In genomic region chr1:1399870-1400575, GRCh38 we compare ENCODE assay signal across 8 cellular contexts. TPM values are rescaled to one million over a fixed set of nuclear protein-coding genes. Genes with fewer than 3 reads are reported as not detected.
DNase-seq lines count a peak whose midpoint lies in the region; ATAC-seq and TF ChIP-seq lines count a peak whose summit lies in the region.

No MANE protein-coding gene starts in this region.

- peaks cover 21% of the 10 kb centered on the region for H3K36me3 Mint-ChIP-seq in activated naive CD8-positive, alpha-beta T cell treated with anti-CD3 and anti-CD28 coated beads, Interleukin-2, amount 10 ng/mL, durations not matched to agents 7 days and 5 days

- peak overlapping the region; percentile 98 for H3K9ac ChIP-seq in iPS-20b (ENCODE audit: low read depth, low read length)

- H3K4me1 Mint-ChIP-seq in activated naive CD8-positive, alpha-beta T cell treated with anti-CD3 and anti-CD28 coated beads, Interleukin-2, amount 10 ng/mL, durations not matched to agents 7 days and 5 days = peaks cover 29% of the 10 kb centered on the region
- H3K4me1 Mint-ChIP-seq in stimulated activated naive CD8-positive, alpha-beta T cell treated with anti-CD3 and anti-CD28 coated beads, Interleukin-15, amount 100 ng/mL, for 72 hours = peaks cover 78% of the 10 kb centered on the region

- H3K4me3 ChIP-seq in GM12864 (ENCODE audit: low read depth, low read length) (peak overlapping the region; percentile 83), iPS-20b (ENCODE audit: low read length) (peak overlapping the region; percentile 98)

- no peaks in the 10 kb centered on the region for H3K27me3 ChIP-seq in iPS-20b (ENCODE audit: insufficient read depth, low read length)

- H3K27ac ChIP-seq in iPS-20b (ENCODE audit: low read length) = peak overlapping the region; percentile 77

- H3K9me3 Mint-ChIP-seq in activated naive CD8-positive, alpha-beta T cell treated with anti-CD3 and anti-CD28 coated beads, Interleukin-2, amount 10 ng/mL, durations not matched to agents 7 days and 5 days = no peaks in the 10 kb centered on the region
- no peaks in the 10 kb centered on the region for H3K9me3 Mint-ChIP-seq in stimulated activated naive CD8-positive, alpha-beta T cell treated with anti-CD3 and anti-CD28 coated beads, Interleukin-15, amount 100 ng/mL, for 72 hours

- H3K27ac Mint-ChIP-seq in activated naive CD8-positive, alpha-beta T cell treated with anti-CD3 and anti-CD28 coated beads, Interleukin-2, amount 10 ng/mL, durations not matched to agents 7 days and 5 days = peak overlapping the region; percentile 87
- H3K27ac Mint-ChIP-seq in stimulated activated naive CD8-positive, alpha-beta T cell treated with anti-CD3 and anti-CD28 coated beads, Interleukin-15, amount 100 ng/mL, for 72 hours = peak overlapping the region; percentile 96 to 98

- H3K27me3 Mint-ChIP-seq in activated naive CD8-positive, alpha-beta T cell treated with anti-CD3 and anti-CD28 coated beads, Interleukin-2, amount 10 ng/mL, durations not matched to agents 7 days and 5 days = no peaks in the 10 kb centered on the region
- H3K27me3 Mint-ChIP-seq in stimulated activated naive CD8-positive, alpha-beta T cell treated with anti-CD3 and anti-CD28 coated beads, Interleukin-15, amount 100 ng/mL, for 72 hours = no peaks in the 10 kb centered on the region

- no peak for TF ChIP-seq CTCF in GM12864 (IDR thresholded peaks at IDR 0.05; ENCODE audit: low read depth, low read length, missing control alignments)

- ATAC-seq in HG03439 (IDR thresholded peaks at IDR 0.05; ENCODE audit: unreplicated experiment) (peak; percentile 2), HG02885 (IDR thresholded peaks at IDR 0.05; ENCODE audit: poor library complexity, unreplicated experiment) (no peak)
- ATAC-seq in activated naive CD8-positive, alpha-beta T cell treated with anti-CD3 and anti-CD28 coated beads, Interleukin-2, amount 10 ng/mL, durations not matched to agents 7 days and 5 days (ENCODE audit: low read depth) = peak; percentile 1
- ATAC-seq in stimulated activated naive CD8-positive, alpha-beta T cell treated with anti-CD3 and anti-CD28 coated beads, Interleukin-15, amount 100 ng/mL, for 72 hours = peak; percentile 3

- H3K4me1 ChIP-seq in iPS-20b (ENCODE audit: insufficient read depth, low read length) = peaks cover 11% of the 10 kb centered on the region

- H3K9me3 ChIP-seq in iPS-20b (ENCODE audit: insufficient read depth, low read depth, low read length) = no peaks in the 10 kb centered on the region

- POLR2A ChIA-PET in activated naive CD8-positive, alpha-beta T cell treated with anti-CD3 and anti-CD28 coated beads, Interleukin-2, amount 10 ng/mL, durations not matched to agents 7 days and 5 days (lab: Charles Lee) = interaction anchor here (0.6 to 2.8 kb wide), 9 partner anchors 17 to 214 kb away, joined by 3 to 45 read pairs (median 4); partner anchors contain the start of genes ATAD3A, AURKAIP1 and UBE2J2

- peaks cover 75% of the 10 kb centered on the region for H3K36me3 ChIP-seq in iPS-20b (ENCODE audit: insufficient read depth, low read depth, low read length)

- DNase-seq in GM12864 (ENCODE audit: low read depth) (no peak), SHP77 (lab: John Stamatoyannopoulos, UW) (no peak), NCI-H2081 treated with DMSO at 0.1 percent for 48 hours (lab: John Stamatoyannopoulos, UW) (no peak)
- peak; percentile 52 for DNase-seq in activated naive CD8-positive, alpha-beta T cell treated with anti-CD3 and anti-CD28 coated beads, Interleukin-2, amount 10 ng/mL, durations not matched to agents 7 days and 5 days
- peak in 1 of 2 donors; percentile 19 for DNase-seq in stimulated activated naive CD8-positive, alpha-beta T cell treated with anti-CD3 and anti-CD28 coated beads, Interleukin-15, amount 100 ng/mL, for 72 hours

- peak overlapping the region; percentile 89 for H3K4me3 Mint-ChIP-seq in activated naive CD8-positive, alpha-beta T cell treated with anti-CD3 and anti-CD28 coated beads, Interleukin-2, amount 10 ng/mL, durations not matched to agents 7 days and 5 days
- H3K4me3 Mint-ChIP-seq in stimulated activated naive CD8-positive, alpha-beta T cell treated with anti-CD3 and anti-CD28 coated beads, Interleukin-15, amount 100 ng/mL, for 72 hours = peak overlapping the region; percentile 93 to 96

RNA-seq across cellular contexts. Expression of gene CCNL2, which starts 0.9 kb away (rescaled TPM):
- 100 to 1,000 TPM; 201 to 211 TPM for total RNA-seq in activated naive CD8-positive, alpha-beta T cell treated with anti-CD3 and anti-CD28 coated beads, Interleukin-2, amount 10 ng/mL, durations not matched to agents 7 days and 5 days

RNA-seq across cellular contexts. Expression of gene MRPL20, which starts 7.1 kb away (rescaled TPM):
- total RNA-seq in activated naive CD8-positive, alpha-beta T cell treated with anti-CD3 and anti-CD28 coated beads, Interleukin-2, amount 10 ng/mL, durations not matched to agents 7 days and 5 days = 100 to 1,000 TPM in 1 of 2 experiments, 10 to 100 TPM in 1; 98.6 to 101 TPM

RNA-seq across cellular contexts. Expression of gene ANKRD65, which starts 21.1 kb away (rescaled TPM):
- not detected for total RNA-seq in activated naive CD8-positive, alpha-beta T cell treated with anti-CD3 and anti-CD28 coated beads, Interleukin-2, amount 10 ng/mL, durations not matched to agents 7 days and 5 days

RNA-seq across cellular contexts. Expression of gene AURKAIP1, which starts 25.0 kb away (rescaled TPM):
- 10 to 100 TPM; 87.3 to 97.1 TPM for total RNA-seq in activated naive CD8-positive, alpha-beta T cell treated with anti-CD3 and anti-CD28 coated beads, Interleukin-2, amount 10 ng/mL, durations not matched to agents 7 days and 5 days

RNA-seq across cellular contexts. Expression of gene VWA1, which starts 35.5 kb away (rescaled TPM):
- under 1 TPM; 0.36 to 0.85 TPM for total RNA-seq in activated naive CD8-positive, alpha-beta T cell treated with anti-CD3 and anti-CD28 coated beads, Interleukin-2, amount 10 ng/mL, durations not matched to agents 7 days and 5 days
